In genomic region chr12:120229071-120229582, GRCh38 we compare ENCODE assay signal across 8 cellular contexts. TPM values are rescaled to one million over a fixed set of nuclear protein-coding genes. Genes with fewer than 3 reads are reported as not detected.
DNase-seq lines count a peak whose midpoint lies in the region; ATAC-seq and TF ChIP-seq lines count a peak whose summit lies in the region.

No MANE protein-coding gene starts in this region.

- H3K4me1 Mint-ChIP-seq in activated T-helper 17 cell treated with anti-CD3 and anti-CD28 coated beads, Interleukin-2, amount 50 U/mL, for 72 hours, result peaks cover 51% of the 10 kb centered on the region

- peak overlapping the region; percentile 76 for H3K4me3 Mint-ChIP-seq in activated T-helper 17 cell treated with anti-CD3 and anti-CD28 coated beads, Interleukin-2, amount 50 U/mL, for 72 hours

- peak overlapping the region; percentile 95 for H3K27ac ChIP-seq in cardiac muscle cell
- H3K27ac ChIP-seq in upper lobe of left lung, result peak overlapping the region; percentile 91 to 93 (median 92)

- H3K27ac Mint-ChIP-seq in activated T-helper 17 cell treated with anti-CD3 and anti-CD28 coated beads, Interleukin-2, amount 50 U/mL, for 72 hours, result peak overlapping the region; percentile 92

- no peak overlapping the region for H3K4me3 ChIP-seq in cardiac muscle cell
- H3K4me3 ChIP-seq in upper lobe of left lung, result peak overlapping the region in 1 of 4 donors; percentile 20

- peaks cover 11% of the 10 kb centered on the region for H3K36me3 Mint-ChIP-seq in activated T-helper 17 cell treated with anti-CD3 and anti-CD28 coated beads, Interleukin-2, amount 50 U/mL, for 72 hours (ENCODE audit: low read depth)

- H3K4me1 ChIP-seq in cardiac muscle cell (ENCODE audit: low read depth) (peaks cover 69% of the 10 kb centered on the region), upper lobe of left lung (peaks cover 94 to 100% (median 97%) of the 10 kb centered on the region in 4 donors)

- WGBS in upper lobe of left lung, 2 donors, result 51 to 56% methylated on average over 7 to 8 of the region's 8 CpGs

- DNase-seq in cardiac muscle cell (ENCODE audit: low read depth in 1 of 2, low spot score in 1 of 2) (peak; percentile 35 to 76), left ventricle myocardium superior (no peak), kidney tubule cell (ENCODE audit: low spot score) (peak; percentile 59), upper lobe of left lung (no peak), NCI-H1694 (lab: John Stamatoyannopoulos, UW) (no peak), GM19238 (ENCODE audit: insufficient read length, low spot score) (no peak)

- no peaks in the 10 kb centered on the region for H3K27me3 ChIP-seq in cardiac muscle cell
- no peaks in the 10 kb centered on the region for H3K27me3 ChIP-seq in upper lobe of left lung

- ATAC-seq in left ventricle myocardium superior (no peak), upper lobe of left lung (ENCODE audit: low FRiP score in 2 of 2) (no peak), GM18861 (IDR thresholded peaks at IDR 0.05; ENCODE audit: unreplicated experiment) (no peak)
- ATAC-seq in activated T-helper 17 cell treated with anti-CD3 and anti-CD28 coated beads, Interleukin-2, amount 50 U/mL, for 72 hours (replicated peaks), result no peak

- H3K36me3 ChIP-seq in cardiac muscle cell (no peaks in the 10 kb centered on the region), upper lobe of left lung (peaks cover 0 to 14% (median under 1%) of the 10 kb centered on the region in 4 donors)

- TF ChIP-seq EP300 in upper lobe of left lung (IDR thresholded peaks at IDR 0.05), result no peak

- no peaks in the 10 kb centered on the region for H3K9me3 ChIP-seq in cardiac muscle cell (ENCODE audit: low read depth)
- H3K9me3 ChIP-seq in upper lobe of left lung, result no peaks in the 10 kb centered on the region

- no peak for TF ChIP-seq POLR2A in upper lobe of left lung (IDR thresholded peaks at IDR 0.05)

- TF ChIP-seq CTCF in cardiac muscle cell (IDR thresholded peaks at IDR 0.05; ENCODE audit: low read depth, low read length) (no peak), upper lobe of left lung (IDR thresholded peaks at IDR 0.05) (no peak)

- no peaks in the 10 kb centered on the region for H3K27me3 Mint-ChIP-seq in activated T-helper 17 cell treated with anti-CD3 and anti-CD28 coated beads, Interleukin-2, amount 50 U/mL, for 72 hours

- intact Hi-C loops in left ventricle myocardium superior (cut with micrococcal nuclease), result no loop called here

- no peaks in the 10 kb centered on the region for H3K9me3 Mint-ChIP-seq in activated T-helper 17 cell treated with anti-CD3 and anti-CD28 coated beads, Interleukin-2, amount 50 U/mL, for 72 hours

RNA-seq across cellular contexts. Expression of gene RPLP0, which starts 28.2 kb away (rescaled TPM):
- total RNA-seq in cardiac muscle cell (3,916 and 4,641 TPM in 2 replicates), left ventricle myocardium superior (674 TPM), upper lobe of left lung (1,000 to 10,000 TPM; 1,008 to 2,508 (median 1,628) TPM)
- 904 and 1,089 TPM in 2 replicates for polyA plus RNA-seq in cardiac muscle cell
- 1,000 to 10,000 TPM; 3,687 to 4,380 TPM for total RNA-seq in activated T-helper 17 cell treated with anti-CD3 and anti-CD28 coated beads, Interleukin-2, amount 50 U/mL, for 72 hours

RNA-seq across cellular contexts. Expression of gene GCN1, which starts 34.6 kb away (rescaled TPM):
- total RNA-seq in cardiac muscle cell, result 59.2 and 76.0 TPM in 2 replicates
- polyA plus RNA-seq in cardiac muscle cell, result 27.0 and 37.0 TPM in 2 replicates
- total RNA-seq in left ventricle myocardium superior, result 33.3 TPM
- total RNA-seq in activated T-helper 17 cell treated with anti-CD3 and anti-CD28 coated beads, Interleukin-2, amount 50 U/mL, for 72 hours, result 100 to 1,000 TPM in 1 of 2 donors, 10 to 100 TPM in 1; 94.4 to 177 TPM
- 100 to 1,000 TPM in 1 of 6 donors, 10 to 100 TPM in 5; 48.1 to 140 (median 69.6) TPM for total RNA-seq in upper lobe of left lung

RNA-seq across cellular contexts. Expression of gene PXN, which starts 36.4 kb away (rescaled TPM):
- total RNA-seq in cardiac muscle cell (43.8 and 48.6 TPM in 2 replicates), left ventricle myocardium superior (65.9 TPM), upper lobe of left lung (100 to 1,000 TPM in 4 of 6 donors, 10 to 100 TPM in 2; 67.8 to 210 (median 116) TPM)
- 67.9 TPM in 2 replicates for polyA plus RNA-seq in cardiac muscle cell
- 10 to 100 TPM; 44.8 to 65.5 TPM for total RNA-seq in activated T-helper 17 cell treated with anti-CD3 and anti-CD28 coated beads, Interleukin-2, amount 50 U/mL, for 72 hours

Comparison
In these comparisons a context has a peak if more than half of its experiments do, and no peak if none do; other contexts are left out.
1. DNase-seq: peak in cardiac muscle cell (2 of 2) and kidney tubule cell (single experiment); none in left ventricle myocardium superior (single experiment), upper lobe of left lung (0 of 2), NCI-H1694 (single experiment) and GM19238 (single experiment).